ENCODE assay signal across 19 cellular contexts in the genomic region with DNA sequence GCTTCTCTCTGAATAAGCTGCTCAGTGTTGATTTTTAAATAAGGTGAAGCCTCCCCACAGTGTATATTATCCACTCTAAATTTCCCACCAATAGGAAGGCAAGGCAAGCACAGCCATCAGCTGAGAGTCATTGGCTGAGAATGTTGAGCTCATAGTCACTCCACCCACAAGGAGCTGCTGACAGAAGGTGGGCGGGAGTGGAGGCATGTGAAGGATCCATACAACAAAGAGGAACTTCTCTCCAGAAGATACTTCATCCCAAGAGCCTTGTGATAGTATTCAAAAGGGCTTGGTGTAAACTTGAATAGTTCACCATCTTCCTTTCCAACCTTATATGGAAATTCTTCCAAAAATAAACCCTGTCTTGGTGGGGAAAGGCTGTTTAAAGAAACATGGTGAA. TPM values are rescaled to one million over a fixed set of nuclear protein-coding genes. Genes with fewer than 3 reads are reported as not detected.
DNase-seq lines count a peak whose midpoint lies in the region; ATAC-seq, FAIRE-seq and TF ChIP-seq lines count a peak whose summit lies in the region.
"Had no signal": no experiment of that assay in that cellular context is flagged by ENCODE, and none has a peak within 500 bp of the region (broad histone marks: within the 10 kb centered on the region; RNA-seq: fewer than 3 reads in every experiment).

No MANE protein-coding gene starts in this region.

- no peak for FAIRE-seq in GM19239 (lab: Jason Lieb, UNC)

- H3K36me3 Mint-ChIP-seq in HFFc6 (ENCODE audit: low read depth) (peaks cover 6% of the 10 kb centered on the region), WTC11 (no peaks in the 10 kb centered on the region)
- H3K36me3 Mint-ChIP-seq: natural killer cell treated with Interleukin-12 subunit alpha and Interleukin-12 subunit beta and Interleukin-15 and Interleukin-18, amount 100 ng/mL, for 72 hours had no signal

- no peak overlapping the region for H3K4me3 Mint-ChIP-seq in HFFc6
- no peak overlapping the region for H3K4me3 Mint-ChIP-seq in WTC11
- H3K4me3 Mint-ChIP-seq: natural killer cell treated with Interleukin-12 subunit alpha and Interleukin-12 subunit beta and Interleukin-15 and Interleukin-18, amount 100 ng/mL, for 72 hours; T-helper 1 cell treated with Interleukin-12 subunit alpha and Interleukin-12 subunit beta and Interleukin-4 antibody, amounts not matched to agents 30 μg/mL and 1 μg/mL, for 36 hours had no signal

- ATAC-seq in WTC11 = peak; percentile 57; the same call in 1 of the 2 replicates
- no peak for ATAC-seq in GM21576 (IDR thresholded peaks at IDR 0.05; ENCODE audit: unreplicated experiment)
- ATAC-seq in HG03196 (IDR thresholded peaks at IDR 0.05; ENCODE audit: unreplicated experiment) = no peak
- ATAC-seq: natural killer cell treated with Interleukin-12 subunit alpha and Interleukin-12 subunit beta and Interleukin-15 and Interleukin-18, amount 100 ng/mL, for 72 hours had no signal

- TF ChIP-seq CTCF in HFFc6 (IDR thresholded peaks at IDR 0.05) (no peak), WTC11 (IDR thresholded peaks at IDR 0.05) (no peak)

- CTCF ChIA-PET in WTC11 (lab: Charles Lee) = no interaction called here

- no peaks in the 10 kb centered on the region for H3K9me3 Mint-ChIP-seq in HFFc6
- H3K9me3 Mint-ChIP-seq in WTC11 = peaks cover 31% of the 10 kb centered on the region
- H3K9me3 Mint-ChIP-seq: activated T-helper 2 cell treated with anti-CD3 and anti-CD28 coated beads, Interferon-gamma antibody, Interleukin-2, Interleukin-4, amounts not matched to agents 10 μg/mL and 5 μg/mL and 100 μg/mL, durations not matched to agents 14 hours and 24 hours and 36 hours; natural killer cell treated with Interleukin-12 subunit alpha and Interleukin-12 subunit beta and Interleukin-15 and Interleukin-18, amount 100 ng/mL, for 72 hours; T-helper 1 cell treated with Interleukin-12 subunit alpha and Interleukin-12 subunit beta and Interleukin-4 antibody, amounts not matched to agents 30 μg/mL and 1 μg/mL, for 36 hours had no signal

- H3K27me3 Mint-ChIP-seq in HFFc6 (ENCODE audit: insufficient read depth) (peaks cover 4% of the 10 kb centered on the region; the same call in 1 of the 2 replicates), WTC11 (ENCODE audit: low read depth) (no peaks in the 10 kb centered on the region)

- peak; percentile 29 for DNase-seq in AG08395 (ENCODE audit: low spot score)
- DNase-seq in HFFc6 = peak; percentile 15
- no peak for DNase-seq in WTC11 (ENCODE audit: low spot score)
- peak; percentile 11 for DNase-seq in hepatic stellate cell (ENCODE audit: low spot score)
- no peak for DNase-seq in GM19239 (ENCODE audit: insufficient read length, low spot score)
- DNase-seq in stimulated activated CD4-positive, alpha-beta T cell treated with anti-CD3 and anti-CD28 coated beads, Interleukin-1b, Interleukin-23, amount 100 ng/mL, for 48 hours = no peak
- DNase-seq: ACHN; GDM1; NCI-H1436; NCI-H345; SHP77; stimulated activated CD4-positive, alpha-beta T cell treated with anti-CD3 and anti-CD28 coated beads, Interleukin-15, amount 100 ng/mL, for 24 hours had no signal

- H3K27ac Mint-ChIP-seq in HFFc6 (peak overlapping the region; percentile 4; the same call in 1 of the 2 replicates), WTC11 (no peak overlapping the region)
- H3K27ac Mint-ChIP-seq: activated T-helper 2 cell treated with anti-CD3 and anti-CD28 coated beads, Interferon-gamma antibody, Interleukin-2, Interleukin-4, amounts not matched to agents 10 μg/mL and 5 μg/mL and 100 μg/mL, durations not matched to agents 14 hours and 24 hours and 36 hours; natural killer cell treated with Interleukin-12 subunit alpha and Interleukin-12 subunit beta and Interleukin-15 and Interleukin-18, amount 100 ng/mL, for 72 hours; T-helper 1 cell treated with Interleukin-12 subunit alpha and Interleukin-12 subunit beta and Interleukin-4 antibody, amounts not matched to agents 30 μg/mL and 1 μg/mL, for 36 hours had no signal

- POLR2A ChIA-PET in WTC11 (lab: Charles Lee) = no interaction called here

- H3K4me1 Mint-ChIP-seq in HFFc6 (ENCODE audit: low read depth) (peaks cover 36% of the 10 kb centered on the region), WTC11 (no peaks in the 10 kb centered on the region)

TF ChIP-seq in WTC11, 78 proteins besides CTCF, POLR2A, EP300 and RAD21:
- TF ChIP-seq ETV6 (CRISPR knock-in tag; IDR thresholded peaks at IDR 0.05) (no peak), GTF2I (CRISPR knock-in tag; conservative IDR thresholded peaks at IDR 0.05) (no peak), MAX (CRISPR knock-in tag; IDR thresholded peaks at IDR 0.05) (no peak), KAT7 (CRISPR knock-in tag; IDR thresholded peaks at IDR 0.05; ENCODE audit: borderline replicate concordance) (no peak), SMAD4 (CRISPR knock-in tag; IDR thresholded peaks at IDR 0.05) (no peak), ZNF138 (CRISPR knock-in tag; conservative IDR thresholded peaks at IDR 0.05) (no peak), NFYB (CRISPR knock-in tag; conservative IDR thresholded peaks at IDR 0.05; ENCODE audit: low read depth) (no peak)

RNA-seq across cellular contexts. Expression of gene SAMD13, which starts 42.8 kb away (rescaled TPM):
- 1 to 10 TPM in 1 of 6 experiments, under 1 TPM in 5; 0.36 to 1.1 (median 0.45) TPM for total RNA-seq in HFFc6 (2021; fragmentation: NEBNext Ultra II Directional; extraction: Animal tissue kit (Norgen Biotek cat#: 25700))
- 1.8 to 2.9 TPM (median 2.3 TPM) in 3 replicates for total RNA-seq in WTC11 (2021)
- total RNA-seq: vagina had no signal

RNA-seq across cellular contexts. Expression of gene DNASE2B, which starts 54.0 kb away (rescaled TPM):
- total RNA-seq in HFFc6 (2021; fragmentation: NEBNext Ultra II Directional; extraction: Animal tissue kit (Norgen Biotek cat#: 25700)) = not detected
- 0.15 to 0.23 TPM in 2 of 3 replicates, not detected in the other for total RNA-seq in WTC11 (2021)
- total RNA-seq: activated T-helper 2 cell treated with anti-CD3 and anti-CD28 coated beads, Interferon-gamma antibody, Interleukin-2, Interleukin-4, amounts not matched to agents 10 μg/mL and 5 μg/mL and 100 μg/mL, durations not matched to agents 14 hours and 24 hours and 36 hours; cerebellum; natural killer cell treated with Interleukin-12 subunit alpha and Interleukin-12 subunit beta and Interleukin-15 and Interleukin-18, amount 100 ng/mL, for 72 hours; vagina had no signal

Comparison
In these comparisons a context has a peak if more than half of its experiments do, and no peak if none do; other contexts are left out.
1. DNase-seq: peak in AG08395 (single experiment), HFFc6 (single experiment) and hepatic stellate cell (single experiment); none in WTC11 (single experiment), GM19239 (single experiment) and stimulated activated CD4-positive, alpha-beta T cell treated with anti-CD3 and anti-CD28 coated beads, Interleukin-1b, Interleukin-23, amount 100 ng/mL, for 48 hours (single experiment).